In genomic region chr2:48098539-48098938, GRCh38 we compare ENCODE assay signal across 26 cellular contexts.
"Had no signal": no experiment of that assay in that cellular context is flagged by ENCODE, and none has a peak within 500 bp of the region (broad histone marks: within the 10 kb centered on the region; RNA-seq: fewer than 3 reads in every experiment).

No MANE protein-coding gene starts in this region.

- H3K27me3 ChIP-seq: ovary, suprapubic skin, tibial artery, upper lobe of right lung had no signal

- H3K27me3 Mint-ChIP-seq: progenitor cell of endocrine pancreas had no signal

- H3K36me3 ChIP-seq: left ventricle myocardium inferior, ovary, suprapubic skin, thoracic aorta, tibial artery, upper lobe of right lung had no signal

- FAIRE-seq: urothelium cell line had no signal

- ATAC-seq: mucosa of descending colon; naive thymus-derived CD4-positive, alpha-beta T cell; natural killer cell treated with Interleukin-12 subunit alpha and Interleukin-12 subunit beta and Interleukin-15 and Interleukin-18, amount 100 ng/mL, for 72 hours; right cardiac atrium; sciatic nerve; upper lobe of right lung had no signal

- H3K27ac Mint-ChIP-seq: memory B cell; naive thymus-derived CD4-positive, alpha-beta T cell; natural killer cell treated with Interleukin-12 subunit alpha and Interleukin-12 subunit beta and Interleukin-15 and Interleukin-18, amount 100 ng/mL, for 72 hours; progenitor cell of endocrine pancreas; stimulated activated naive CD8-positive, alpha-beta T cell treated with anti-CD3 and anti-CD28 coated beads, Interleukin-15, Interleukin-2, amounts not matched to agents 100 ng/mL and 50 ng/mL, for 24 hours had no signal

- H3K9me3 Mint-ChIP-seq: natural killer cell treated with Interleukin-12 subunit alpha and Interleukin-12 subunit beta and Interleukin-15 and Interleukin-18, amount 100 ng/mL, for 72 hours had no signal

- H3K9me3 ChIP-seq: mucosa of descending colon, ovary, thoracic aorta, upper lobe of right lung had no signal

- H3K4me1 ChIP-seq: left ventricle myocardium inferior, suprapubic skin, tibial artery, upper lobe of right lung had no signal

- H3K4me3 Mint-ChIP-seq: memory B cell; naive thymus-derived CD4-positive, alpha-beta T cell; natural killer cell treated with Interleukin-12 subunit alpha and Interleukin-12 subunit beta and Interleukin-15 and Interleukin-18, amount 100 ng/mL, for 72 hours; stimulated activated naive CD8-positive, alpha-beta T cell treated with anti-CD3 and anti-CD28 coated beads, Interleukin-15, Interleukin-2, amounts not matched to agents 100 ng/mL and 50 ng/mL, for 24 hours had no signal

- H3K27ac ChIP-seq: left ventricle myocardium inferior, ovary, skin epidermis, suprapubic skin, thoracic aorta, tibial artery, upper lobe of right lung had no signal

- DNase-seq: islet precursor cell; left ventricle myocardium inferior; midbrain; mucosa of descending colon; naive thymus-derived CD4-positive, alpha-beta T cell; ovary; retina; right cardiac atrium; stimulated activated CD4-positive, alpha-beta T cell treated with anti-CD3 and anti-CD28 coated beads, Interleukin-12 subunit alpha, Interleukin-12 subunit beta, amount 100 ng/mL, for 4 hours; stimulated activated CD4-positive, alpha-beta T cell treated with anti-CD3 and anti-CD28 coated beads, Interleukin-15, amount 100 ng/mL, for 24 hours; stimulated activated CD4-positive, alpha-beta T cell treated with anti-CD3 and anti-CD28 coated beads, Interleukin-2, amount 100 ng/mL, for 24 hours; stimulated activated CD4-positive, alpha-beta T cell treated with anti-CD3 and anti-CD28 coated beads, Interleukin-4, amount 100 ng/mL, for 1 hour; stimulated activated naive CD4-positive, alpha-beta T cell; tibial artery; trophoblast cell; upper lobe of right lung had no signal

- H3K4me3 ChIP-seq: left ventricle myocardium inferior, lung, mucosa of descending colon, ovary, skin epidermis, suprapubic skin, thoracic aorta, tibial artery, upper lobe of right lung had no signal
